ENCODE assay signal across 26 cellular contexts in the genomic region with DNA sequence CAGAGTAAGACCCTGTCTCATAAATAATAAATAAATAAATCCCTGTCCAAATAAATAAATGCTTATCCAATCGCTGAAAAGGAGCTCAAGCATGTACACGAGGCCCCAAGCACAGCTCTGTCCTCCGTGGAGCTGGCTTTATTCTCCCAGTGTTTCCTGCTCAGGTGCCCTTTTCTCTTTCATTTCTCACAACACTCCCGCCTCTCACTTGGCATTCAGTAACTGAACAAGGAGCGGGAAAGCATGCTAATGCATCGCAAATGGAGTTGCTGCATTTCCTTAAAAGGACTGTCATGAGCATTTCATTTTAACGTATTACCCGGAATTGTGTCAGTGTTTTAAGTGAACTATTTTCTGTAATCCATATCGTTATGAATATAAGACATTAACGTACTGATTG.
"Had no signal": no experiment of that assay in that cellular context is flagged by ENCODE, and none has a peak within 500 bp of the region (broad histone marks: within the 10 kb centered on the region; RNA-seq: fewer than 3 reads in every experiment).

No MANE protein-coding gene starts in this region.

- H3K36me3 ChIP-seq: adrenal gland, breast epithelium, SJCRH30 had no signal

- H3K4me3 ChIP-seq: adrenal gland, breast epithelium, SJCRH30 had no signal

- H3K9me3 ChIP-seq: adrenal gland, SJCRH30, SK-N-SH had no signal

- H3K4me2 ChIP-seq: SK-N-SH had no signal

- H3K9ac ChIP-seq: SK-N-SH had no signal

- H3K4me1 ChIP-seq: adrenal gland, SJCRH30 had no signal

- DNase-seq: activated CD4-positive, alpha-beta T cell treated with anti-CD3 and anti-CD28 coated beads for 48 hours; activated CD4-positive, alpha-beta T cell treated with anti-CD3 and anti-CD28 coated beads, Interleukin-2, amount 50 U/mL, for 4 hours; activated CD4-positive, CD25-positive, alpha-beta regulatory T cell treated with anti-CD3 and anti-CD28 coated beads, Interleukin-2, amount 50 U/mL, for 72 hours; activated CD8-positive, alpha-beta memory T cell treated with anti-CD3 and anti-CD28 coated beads, Interleukin-2, amount 50 U/mL, for 48 hours; activated CD8-positive, alpha-beta T cell treated with anti-CD3 and anti-CD28 coated beads, Interleukin-2, amount 10 ng/mL, durations not matched to agents 7 days and 5 days; activated naive CD4-positive, alpha-beta T cell treated with anti-CD3 and anti-CD28 coated beads, Interleukin-2, amount 50 U/mL, for 16 hours; activated naive CD8-positive, alpha-beta T cell treated with anti-CD3 and anti-CD28 coated beads, Interleukin-2, amount 10 ng/mL, durations not matched to agents 7 days and 5 days; activated T-cell treated with anti-CD3 and anti-CD28 coated beads, Interleukin-2, amount 50 U/mL, for 1 hour; adrenal gland; anterior cingulate cortex; caudate nucleus; Kasumi-1; NCI-H1105 treated with DMSO at 0.1 percent for 48 hours; NCI-H1930; NCI-H2171; NCI-H2227 treated with DMSO at 0.1 percent for 48 hours; NCI-H446 treated with DMSO at 0.1 percent for 48 hours; NCI-H524 treated with DMSO at 0.1 percent for 48 hours; NCI-H748 treated with DMSO at 0.1 percent for 48 hours; Right ventricle myocardium superior; RPMI8226; SJCRH30; SK-N-SH; T-helper 1 cell had no signal

- ATAC-seq: activated CD8-positive, alpha-beta T cell treated with anti-CD3 and anti-CD28 coated beads, Interleukin-2, amount 10 ng/mL, durations not matched to agents 7 days and 5 days; Panc1 had no signal

- H3K27ac ChIP-seq: adrenal gland, breast epithelium, SJCRH30 had no signal

- H3K27me3 ChIP-seq: adrenal gland had no signal
